In the genomic region with DNA sequence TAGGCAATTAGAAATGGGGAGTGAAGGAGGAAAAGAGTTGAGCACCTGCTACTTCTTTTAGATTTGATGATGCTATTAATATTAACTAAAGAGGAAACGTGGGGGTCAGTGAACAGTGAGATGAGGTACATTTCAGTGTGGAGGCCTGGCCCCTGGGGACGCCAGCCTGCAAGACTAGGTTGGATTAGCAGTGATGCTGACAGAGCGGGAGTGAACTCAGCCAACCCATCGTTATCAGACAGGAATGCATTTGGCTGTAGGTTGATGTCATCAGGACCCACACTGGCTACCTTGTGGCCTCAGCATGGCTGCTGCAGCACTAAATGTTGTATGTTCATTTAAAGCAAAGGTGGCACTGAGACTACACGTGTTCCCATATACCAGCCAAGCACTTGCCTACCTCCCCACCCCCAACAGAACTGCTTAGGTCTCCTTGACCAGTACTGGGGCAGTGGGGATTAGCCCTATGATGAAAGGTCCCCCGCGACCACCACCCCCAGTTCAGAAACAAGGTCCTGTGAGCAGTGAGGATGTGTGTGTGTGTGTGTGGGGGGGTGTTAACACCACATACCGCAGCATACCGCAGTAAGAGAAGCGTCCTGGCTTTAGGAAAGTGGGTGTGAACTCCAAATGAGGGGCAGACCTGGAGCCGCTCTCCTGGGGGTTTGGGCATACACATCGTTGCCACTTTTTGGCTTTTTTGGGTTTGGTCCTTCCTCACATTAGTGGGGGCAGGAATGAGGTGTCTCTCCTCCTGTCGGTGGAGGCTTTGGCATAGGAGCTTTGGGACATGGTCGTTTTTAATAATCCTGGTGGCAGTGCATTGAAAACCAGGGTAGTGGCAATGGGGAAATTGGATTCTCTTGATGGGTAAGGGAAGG, we compare ENCODE assay signal across 13 cellular contexts. TPM values are rescaled to one million over a fixed set of nuclear protein-coding genes. Genes with fewer than 3 reads are reported as not detected.
A peak's percentile ranks its signal among the peaks of the same experiment; 100 is the strongest.
DNase-seq lines count a peak whose midpoint lies in the region; ATAC-seq, FAIRE-seq and TF ChIP-seq lines count a peak whose summit lies in the region.
"Had no signal": no experiment of that assay in that cellular context is flagged by ENCODE, and none has a peak within 500 bp of the region (broad histone marks: within the 10 kb centered on the region; RNA-seq: fewer than 3 reads in every experiment).

No MANE protein-coding gene starts in this region.

- peak overlapping the region; percentile 39 to 89 (median 66) for H3K4me3 Mint-ChIP-seq in IgD-negative memory B cell

- no peaks in the 10 kb centered on the region for H3K36me3 ChIP-seq in small intestine (ENCODE audit: control insufficient read depth in 2 of 2, insufficient read depth in 2 of 2, low read length in 2 of 2)
- H3K36me3 ChIP-seq: upper lobe of right lung had no signal

- FAIRE-seq in small intestine (lab: Jason Lieb, UNC) = no peak
- FAIRE-seq: H54 had no signal

- 79 to 85% (median 80%) methylated on average over 14 of the region's 14 CpGs for WGBS in small intestine, 3 donors

- peaks cover 1% of the 10 kb centered on the region for H3K27me3 Mint-ChIP-seq in IgD-negative memory B cell

- H3K4me1 Mint-ChIP-seq in IgD-negative memory B cell = peaks cover 62 to 72% (median 67%) of the 10 kb centered on the region in 3 donors

- ATAC-seq in GM18909 (IDR thresholded peaks at IDR 0.05; ENCODE audit: poor library complexity, unreplicated experiment) (peak; percentile 51), GM19395 (IDR thresholded peaks at IDR 0.05; ENCODE audit: unreplicated experiment) (no peak)
- ATAC-seq: upper lobe of right lung had no signal

- H3K27ac ChIP-seq in small intestine (ENCODE audit: low read depth in 1 of 2, low read length in 1 of 2) = no peak overlapping the region
- H3K27ac ChIP-seq: HL-60, upper lobe of right lung had no signal

- H3K27me3 ChIP-seq in small intestine (ENCODE audit: control insufficient read depth in 2 of 2, insufficient read depth in 2 of 2, low read length in 2 of 2) = no peaks in the 10 kb centered on the region
- H3K27me3 ChIP-seq: left lung, upper lobe of right lung had no signal

- peaks cover 8% of the 10 kb centered on the region for H3K36me3 Mint-ChIP-seq in IgD-negative memory B cell

- H3K4me3 ChIP-seq in fibroblast of pulmonary artery (replicated peaks; ENCODE audit: low read depth, low read length) = no peak overlapping the region
- H3K4me3 ChIP-seq in small intestine (ENCODE audit: low read depth in 1 of 2, low read length in 2 of 2) = no peak overlapping the region
- H3K4me3 ChIP-seq: left lung, upper lobe of right lung had no signal

- peak overlapping the region; percentile 64 to 97 (median 79) for H3K27ac Mint-ChIP-seq in IgD-negative memory B cell

- no peak for TF ChIP-seq CTCF in fibroblast of pulmonary artery (IDR thresholded peaks at IDR 0.05; ENCODE audit: low read length, missing control alignments)

- H3K4me1 ChIP-seq in small intestine (ENCODE audit: control insufficient read depth in 2 of 2, insufficient read depth in 1 of 2, low read depth in 1 of 2, low read length in 1 of 2) = no peaks in the 10 kb centered on the region

- DNase-seq in AG20443 (ENCODE audit: low spot score) (peak; percentile 40), fibroblast of pulmonary artery (ENCODE audit: low read depth) (peak; percentile 35), NCI-H526 treated with DMSO at 0.1 percent for 48 hours (lab: John Stamatoyannopoulos, UW) (no peak), NCI-H446 (lab: John Stamatoyannopoulos, UW) (no peak), small intestine (no peak)
- DNase-seq: left lung, NCI-H1048, upper lobe of right lung had no signal

- no peaks in the 10 kb centered on the region for H3K9me3 ChIP-seq in small intestine (ENCODE audit: control insufficient read depth, low read depth)
- H3K9me3 ChIP-seq: left lung, upper lobe of right lung had no signal

- no peaks in the 10 kb centered on the region for H3K9me3 Mint-ChIP-seq in IgD-negative memory B cell

RNA-seq across cellular contexts. Expression of a gene that starts 26.1 kb away (rescaled TPM):
- polyA plus RNA-seq in IgD-negative memory B cell (44.9 TPM), small intestine (10 to 100 TPM; 32.4 to 54.3 (median 41.6) TPM)

Comparison
In these comparisons a context has a peak if more than half of its experiments do, and no peak if none do; other contexts are left out.
1. DNase-seq: peak in AG20443 (single experiment) and fibroblast of pulmonary artery (single experiment); none in NCI-H526 treated with DMSO at 0.1 percent for 48 hours (single experiment), NCI-H446 (0 of 2) and small intestine (single experiment).